ENCODE assay signal across 14 cellular contexts in genomic region chr9:94905606-94906005, GRCh38.
"Had no signal": no experiment of that assay in that cellular context is flagged by ENCODE, and none has a peak within 500 bp of the region (broad histone marks: within the 10 kb centered on the region; RNA-seq: fewer than 3 reads in every experiment).

No MANE protein-coding gene starts in this region.

- ATAC-seq: left cardiac atrium; lower lobe of right lung; naive thymus-derived CD4-positive, alpha-beta T cell; right cardiac atrium; stimulated activated memory B cell treated with anti-CD40 and anti-IgM and Interleukin-4, amounts not matched to agents 10 μg/mL and 1 μg/mL and 100 μg/mL, for 72 hours had no signal

- H3K36me3 ChIP-seq: ascending aorta, lower lobe of right lung, spleen, transverse colon had no signal

- H3K9me3 ChIP-seq: ascending aorta, lower lobe of right lung, spleen, transverse colon had no signal

- DNase-seq: activated CD4-positive, alpha-beta T cell treated with anti-CD3 and anti-CD28 coated beads, Interleukin-2, amount 50 U/mL, for 48 hours; activated CD4-positive, CD25-positive, alpha-beta regulatory T cell treated with anti-CD3 and anti-CD28 coated beads, Interleukin-2, amount 50 U/mL, for 72 hours; activated naive CD8-positive, alpha-beta T cell treated with anti-CD3 and anti-CD28 coated beads, Interleukin-2, amount 10 ng/mL, durations not matched to agents 7 days and 5 days; erythroblast; left cardiac atrium; lower lobe of right lung; naive thymus-derived CD4-positive, alpha-beta T cell; right cardiac atrium; spleen; stimulated activated CD4-positive, alpha-beta T cell treated with anti-CD3 and anti-CD28 coated beads, Interleukin-1b, Interleukin-23, amount 100 ng/mL, for 48 hours; T-helper 9 cell; transverse colon had no signal

- H3K27ac ChIP-seq: ascending aorta, spleen, transverse colon had no signal

- H3K27me3 ChIP-seq: ascending aorta, spleen, transverse colon had no signal

- H3K4me3 ChIP-seq: ascending aorta, lower lobe of right lung, spleen, transverse colon had no signal
